In the genomic region with DNA sequence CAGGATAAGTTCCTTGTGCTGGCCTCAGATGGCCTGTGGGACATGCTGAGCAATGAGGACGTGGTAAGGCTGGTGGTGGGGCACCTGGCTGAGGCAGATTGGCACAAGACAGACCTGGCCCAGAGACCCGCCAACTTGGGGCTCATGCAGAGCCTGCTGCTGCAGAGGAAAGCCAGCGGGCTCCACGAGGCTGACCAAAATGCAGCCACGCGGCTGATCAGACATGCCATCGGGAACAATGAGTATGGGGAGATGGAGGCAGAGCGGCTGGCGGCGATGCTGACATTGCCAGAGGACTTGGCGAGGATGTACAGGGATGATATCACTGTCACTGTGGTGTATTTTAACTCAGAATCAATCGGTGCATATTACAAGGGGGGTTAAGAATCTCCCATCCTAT, we compare ENCODE assay signal across 1 cellular context.
TF ChIP-seq lines count a peak whose summit lies in the region.

No MANE protein-coding gene starts in this region.

TF ChIP-seq in H1, 55 proteins besides CTCF, POLR2A, EP300 and RAD21:
- TF ChIP-seq, protein P1, sequence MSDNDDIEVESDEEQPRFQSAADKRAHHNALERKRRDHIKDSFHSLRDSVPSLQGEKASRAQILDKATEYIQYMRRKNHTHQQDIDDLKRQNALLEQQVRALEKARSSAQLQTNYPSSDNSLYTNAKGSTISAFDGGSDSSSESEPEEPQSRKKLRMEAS (IDR thresholded peaks at IDR 0.05), result no peak
- no peak for TF ChIP-seq ATF2 (IDR thresholded peaks at IDR 0.05; ENCODE audit: low read length)
- no peak for TF ChIP-seq SRF (IDR thresholded peaks at IDR 0.05; ENCODE audit: low read depth, low read length)
- TF ChIP-seq SUZ12 (IDR thresholded peaks at IDR 0.05; ENCODE audit: low read length), result no peak
- no peak for TF ChIP-seq TCF12 (IDR thresholded peaks at IDR 0.05; ENCODE audit: low read depth, low read length)
- TF ChIP-seq NRF1 (IDR thresholded peaks at IDR 0.05; ENCODE audit: low read depth, low read length), result no peak
- TF ChIP-seq BACH1 (IDR thresholded peaks at IDR 0.05; ENCODE audit: low read length), result no peak
- TF ChIP-seq POLR2AphosphoS5 (IDR thresholded peaks at IDR 0.05; ENCODE audit: low read depth, low read length), result no peak
- TF ChIP-seq SP4 (IDR thresholded peaks at IDR 0.05; ENCODE audit: low read length), result no peak
- TF ChIP-seq KDM4A (IDR thresholded peaks at IDR 0.05; ENCODE audit: low read depth, low read length, severe bottlenecking), result no peak
